ENCODE assay signal across 9 cellular contexts in the genomic region with DNA sequence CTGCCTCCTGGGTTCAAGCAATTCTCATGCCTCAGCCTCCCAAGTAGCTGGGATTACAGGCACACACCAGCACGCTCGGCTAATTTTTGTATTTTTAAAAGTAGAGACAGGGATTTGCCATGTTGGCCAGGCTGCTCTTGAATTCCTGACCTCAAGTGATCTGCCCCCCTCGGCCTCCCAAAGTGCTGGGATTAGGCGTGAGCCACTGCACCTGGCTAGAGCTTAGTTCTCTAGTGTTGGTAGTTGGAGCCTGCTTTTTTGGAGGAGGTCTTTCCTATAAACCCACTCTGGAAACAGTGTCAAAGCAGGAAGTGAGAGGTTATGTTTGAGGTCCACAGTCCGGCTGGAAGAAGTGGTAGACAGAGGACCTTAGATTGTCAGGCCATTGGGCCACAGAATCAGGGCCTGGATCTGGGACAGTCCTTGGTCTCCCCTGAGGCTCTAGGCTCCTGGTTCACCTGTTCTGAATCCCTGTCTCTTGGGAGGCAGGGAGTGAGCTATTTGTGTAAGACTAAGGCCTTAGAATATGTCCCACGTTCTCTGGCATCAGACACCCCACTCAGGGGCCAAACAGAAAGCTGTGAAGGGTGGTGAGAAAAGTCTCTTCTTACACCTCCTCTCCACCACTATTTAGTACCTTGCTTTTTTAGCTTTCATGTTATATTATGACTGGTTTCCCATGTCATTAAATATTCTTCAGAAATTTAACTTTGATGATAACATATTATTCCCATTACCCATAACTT. TPM values are rescaled to one million over a fixed set of nuclear protein-coding genes. Genes with fewer than 3 reads are reported as not detected.
DNase-seq lines count a peak whose midpoint lies in the region; ATAC-seq and TF ChIP-seq lines count a peak whose summit lies in the region.
"Had no signal": no experiment of that assay in that cellular context is flagged by ENCODE, and none has a peak within 500 bp of the region (broad histone marks: within the 10 kb centered on the region; RNA-seq: fewer than 3 reads in every experiment).

No MANE protein-coding gene starts in this region.

- no TSS peak for BruUV-seq in Caco-2 (replicated peaks; lab: Mats Ljungman, UMichigan)

- H3K36me3 ChIP-seq in Caco-2 (ENCODE audit: control insufficient read depth, insufficient read depth, low read length) = no peaks in the 10 kb centered on the region
- H3K36me3 ChIP-seq in colonic mucosa = no peaks in the 10 kb centered on the region
- H3K36me3 ChIP-seq in psoas muscle (ENCODE audit: insufficient read depth in 1 of 2, low read depth in 1 of 2) = no peaks in the 10 kb centered on the region
- no peaks in the 10 kb centered on the region for H3K36me3 ChIP-seq in GM23248 (ENCODE audit: low read depth)

- H3K9me3 Mint-ChIP-seq in Caco-2 (ENCODE audit: unreplicated experiment) = no peaks in the 10 kb centered on the region

- no peak overlapping the region for H3K4me3 Mint-ChIP-seq in Caco-2 (ENCODE audit: unreplicated experiment)

- CTCF ChIA-PET in Caco-2 (lab: Charles Lee) = no interaction called here

- 18 to 30% (median 21%) methylated on average over 6 of the region's 6 CpGs for WGBS in psoas muscle, 3 donors
- WGBS in GM23248 (ENCODE audit: low coverage in 1 of 2, low lambda C conversion rate in 2 of 2, missing lambda C conversion rate in 2 of 2), 2 experiments = 78 to 79% methylated on average over 6 of the region's 6 CpGs

- peak overlapping the region; percentile 77 for H3K27ac Mint-ChIP-seq in Caco-2 (ENCODE audit: unreplicated experiment)

- in situ Hi-C loops in GM23248 (cut with MboI) = no loop called here

- H3K9me3 ChIP-seq in Caco-2 (no peaks in the 10 kb centered on the region), colonic mucosa (no peaks in the 10 kb centered on the region), psoas muscle (no peaks in the 10 kb centered on the region), GM23248 (ENCODE audit: low read depth) (no peaks in the 10 kb centered on the region)

- H3K36me3 Mint-ChIP-seq in Caco-2 (ENCODE audit: insufficient read depth, unreplicated experiment) = peaks cover 22% of the 10 kb centered on the region

- no peaks in the 10 kb centered on the region for H3K9me2 ChIP-seq in GM23248 (ENCODE audit: insufficient read depth)

- TF ChIP-seq CTCF in Caco-2 (IDR thresholded peaks at IDR 0.05; ENCODE audit: insufficient read depth in 1 of 2, low read depth in 1 of 2, low read length in 1 of 2, severe bottlenecking in 1 of 2, unreplicated experiment in 1 of 2) = no peak
- TF ChIP-seq CTCF in HL-60 (IDR thresholded peaks at IDR 0.05; ENCODE audit: insufficient read depth, low read length) = no peak
- no peak for TF ChIP-seq CTCF in colonic mucosa (IDR thresholded peaks at IDR 0.05)
- TF ChIP-seq CTCF in psoas muscle (IDR thresholded peaks at IDR 0.05) = no peak
- no peak for TF ChIP-seq CTCF in foreskin fibroblast (IDR thresholded peaks at IDR 0.05; ENCODE audit: low read depth, low read length)

- H3K79me2 ChIP-seq in GM23248 (ENCODE audit: insufficient read depth) = no peaks in the 10 kb centered on the region

- peaks cover 29% of the 10 kb centered on the region for H3K4me1 ChIP-seq in Caco-2
- peaks cover 6% of the 10 kb centered on the region for H3K4me1 ChIP-seq in colonic mucosa
- peaks cover 57% of the 10 kb centered on the region for H3K4me1 ChIP-seq in psoas muscle
- H3K4me1 ChIP-seq in GM23248 (ENCODE audit: insufficient read depth) = 0 out of 2 replicates have a peak, but pooled peaks cover 5% of the 10 kb centered on the region

- H3K27ac ChIP-seq in HL-60 (replicated peaks) (peak overlapping the region; percentile 65), colonic mucosa (peak overlapping the region; percentile 8), psoas muscle (peak overlapping the region; percentile 99), GM23248 (no peak overlapping the region)

- H3K9ac ChIP-seq in colonic mucosa (ENCODE audit: low read depth in 2 of 2, low read length in 2 of 2) (no peak overlapping the region), GM23248 (no peak overlapping the region)

- POLR2A ChIA-PET in Caco-2 (lab: Charles Lee) = interaction anchor here (1.4 kb wide), 1 partner anchor 13 kb away, joined by 7 read pairs; no protein-coding TSS in a partner anchor

- H3K27me3 ChIP-seq in Caco-2 (replicated peaks; ENCODE audit: control insufficient read depth, insufficient read depth, low read length) = no peaks in the 10 kb centered on the region
- H3K27me3 ChIP-seq in HL-60 (ENCODE audit: insufficient read depth, poor library complexity, severe bottlenecking) = no peaks in the 10 kb centered on the region
- H3K27me3 ChIP-seq in colonic mucosa = no peaks in the 10 kb centered on the region
- H3K27me3 ChIP-seq in psoas muscle (ENCODE audit: insufficient read depth in 3 of 3, low read length in 2 of 3) = no peaks in the 10 kb centered on the region
- no peaks in the 10 kb centered on the region for H3K27me3 ChIP-seq in GM23248 (replicated peaks; ENCODE audit: insufficient read depth)

- H3K4me3 ChIP-seq in Caco-2 (ENCODE audit: low read depth, low read length) = no peak overlapping the region
- H3K4me3 ChIP-seq in HL-60 (replicated peaks; ENCODE audit: insufficient read depth, low read length) = no peak overlapping the region
- H3K4me3 ChIP-seq in colonic mucosa = no peak overlapping the region
- no peak overlapping the region for H3K4me3 ChIP-seq in psoas muscle
- no peak overlapping the region for H3K4me3 ChIP-seq in foreskin fibroblast (ENCODE audit: low read depth in 1 of 2, low read length in 2 of 2)
- no peak overlapping the region for H3K4me3 ChIP-seq in GM23248

- H2AFZ ChIP-seq in GM23248 = no peak overlapping the region; the same call in 1 of the 2 replicates

- H3K4me1 Mint-ChIP-seq in Caco-2 (ENCODE audit: low read depth, unreplicated experiment) = peaks cover 44% of the 10 kb centered on the region

- intact Hi-C loops in Caco-2 (cut with micrococcal nuclease; ENCODE audit: unreplicated experiment) (no loop called here), colonic mucosa (cut with DNase I) (no loop called here), psoas muscle (cut with DNase I) (loop anchor here in 1 of 2 donors (2.0 kb wide), 1 partner anchor 33 kb away; no protein-coding TSS in a partner anchor)

- H4K20me1 ChIP-seq in GM23248 (ENCODE audit: insufficient read depth) = no peaks in the 10 kb centered on the region

- peaks cover 11% of the 10 kb centered on the region for H3F3A ChIP-seq in GM23248 (ENCODE audit: insufficient read depth)

- H3K27me3 Mint-ChIP-seq in Caco-2 (ENCODE audit: insufficient read depth, unreplicated experiment) = no peaks in the 10 kb centered on the region

- no peak overlapping the region for H3K4me2 ChIP-seq in GM23248 (ENCODE audit: unreplicated experiment)

- DNase-seq in Caco-2 (no peak), HL-60 (ENCODE audit: low read depth in 1 of 2, low spot score in 1 of 2) (no peak), colonic mucosa (no peak), psoas muscle (no peak), NCI-H226 (no peak), foreskin fibroblast (no peak), GM23248 (no peak)
- DNase-seq: GF-D8 had no signal

- ATAC-seq in psoas muscle (peak in 1 of 4 donors; percentile 13), GM19397 (IDR thresholded peaks at IDR 0.05; ENCODE audit: unreplicated experiment) (no peak)

RNA-seq across cellular contexts. Expression of gene PCBP1, which starts 34.5 kb away (rescaled TPM):
- 308 and 319 TPM in 2 replicates for total RNA-seq in Caco-2 (2022)
- total RNA-seq in colonic mucosa = 100 to 1,000 TPM; 348 to 401 TPM
- 100 to 1,000 TPM; 423 to 683 (median 522) TPM for total RNA-seq in psoas muscle
- 100 to 1,000 TPM; 522 to 746 (median 549) TPM for polyA plus RNA-seq in psoas muscle
- 23.8 and 29.8 TPM in 2 replicates for total RNA-seq in GM23248 (2014; rRNA removed; shearing (Covaris generic))
- polyA plus RNA-seq in GM23248 (2016; fragmentation: Nextera tagmentation; extraction: Ambion mirVana) = 163 and 167 TPM in 2 replicates

Comparison
In these comparisons a context has a peak if more than half of its experiments do, and no peak if none do; other contexts are left out.
1. RNA of gene PCBP1, which starts 34.5 kb away (total RNA-seq): 423 to 683 TPM in psoas muscle, 348 to 401 TPM in colonic mucosa and 308 to 319 TPM in Caco-2; 23.8 to 29.8 TPM in GM23248; every median in the first group is over 10 times any median in the second.